In genomic region chr2:226079677-226080076, GRCh38 we compare ENCODE assay signal across 15 cellular contexts.
DNase-seq lines count a peak whose midpoint lies in the region; ATAC-seq, FAIRE-seq and TF ChIP-seq lines count a peak whose summit lies in the region.
"Had no signal": no experiment of that assay in that cellular context is flagged by ENCODE, and none has a peak within 500 bp of the region (broad histone marks: within the 10 kb centered on the region; RNA-seq: fewer than 3 reads in every experiment).

No MANE protein-coding gene starts in this region.

- intact Hi-C loops in IMR-90 (cut with micrococcal nuclease) = loop anchor here (1.0 to 5.0 kb wide), 2 partner anchors 38 to 106 kb away; no protein-coding TSS in a partner anchor

- peak overlapping the region; percentile 91 for H2BK5ac ChIP-seq in IMR-90 (ENCODE audit: low read depth, low read length, poor library complexity, severe bottlenecking)

- no peak overlapping the region for H3K4me3 ChIP-seq in IMR-90 (ENCODE audit: insufficient read depth, low read depth, low read length)
- no peak overlapping the region for H3K4me3 ChIP-seq in astrocyte (ENCODE audit: insufficient read depth, low read depth, low read length)
- H3K4me3 ChIP-seq: colonic mucosa had no signal

- H2AK5ac ChIP-seq in IMR-90 (ENCODE audit: low read depth, low read length) = peak overlapping the region; percentile 38; the same call in 1 of the 2 replicates

- TF ChIP-seq POLR2A in IMR-90 (IDR thresholded peaks at IDR 0.05; ENCODE audit: low read depth, low read length) = no peak

- H3K4me1 ChIP-seq in IMR-90 (ENCODE audit: control insufficient read depth, insufficient read depth, low read length) = peaks cover 12% of the 10 kb centered on the region
- peaks cover 23% of the 10 kb centered on the region for H3K4me1 ChIP-seq in astrocyte (ENCODE audit: insufficient read depth, low read length)
- H3K4me1 ChIP-seq: colonic mucosa had no signal

- H3K79me1 ChIP-seq in IMR-90 (ENCODE audit: low read depth in 1 of 2, low read length in 2 of 2) = peaks cover 0 to 4% of the 10 kb centered on the region in 2 experiments; a peak in 1 of 4 replicates

- in situ Hi-C loops in IMR-90 (cut with MboI; ENCODE audit: low sequenced_read_pairs) = no loop called here

- no peaks in the 10 kb centered on the region for H3K9me1 ChIP-seq in IMR-90 (ENCODE audit: insufficient read depth, low read length)

- H3K9ac ChIP-seq in IMR-90 (ENCODE audit: low read depth, low read length) (no peak overlapping the region), astrocyte (ENCODE audit: low read length) (peak overlapping the region; percentile 31)

- H4K91ac ChIP-seq in IMR-90 (ENCODE audit: insufficient read depth, low read depth, low read length) = peak overlapping the region; percentile 67; the same call in 1 of the 2 replicates

- H3K23ac ChIP-seq in IMR-90 (ENCODE audit: low read depth, low read length) = peak overlapping the region; percentile 25; the same call in 1 of the 2 replicates

- H3K9me3 ChIP-seq in IMR-90 (ENCODE audit: control insufficient read depth, insufficient read depth, low read length) (no peaks in the 10 kb centered on the region), astrocyte (ENCODE audit: insufficient read depth, low read depth, low read length) (no peaks in the 10 kb centered on the region)
- H3K9me3 ChIP-seq: colonic mucosa, neutrophil had no signal

- peak overlapping the region; percentile 16 for H3K14ac ChIP-seq in IMR-90 (replicated peaks; ENCODE audit: low read depth, low read length)

- no peak overlapping the region for H2AK9ac ChIP-seq in IMR-90 (replicated peaks; ENCODE audit: low read depth, low read length, poor library complexity)

- no peaks in the 10 kb centered on the region for H3K36me3 Mint-ChIP-seq in astrocyte (ENCODE audit: low read depth, unreplicated experiment)

- H4K20me1 ChIP-seq in IMR-90 (ENCODE audit: insufficient read depth, low read length) (no peaks in the 10 kb centered on the region), astrocyte (ENCODE audit: insufficient read depth, low read length) (no peaks in the 10 kb centered on the region)

- peak overlapping the region; percentile 79 for H2BK20ac ChIP-seq in IMR-90 (ENCODE audit: low read depth, low read length)

- H3K4ac ChIP-seq in IMR-90 (ENCODE audit: low read depth, low read length) = peak overlapping the region; percentile 59

- H3K27ac ChIP-seq in IMR-90 (ENCODE audit: insufficient read depth, low read length) (peak overlapping the region; percentile 81), astrocyte (ENCODE audit: low read depth, low read length) (peak overlapping the region; percentile 74)
- H3K27ac ChIP-seq: colonic mucosa, neutrophil had no signal

- DNase-seq in AG20443 (ENCODE audit: low spot score) (peak; percentile 14), IMR-90 (peak; percentile 98), astrocyte (ENCODE audit: low read depth) (peak; percentile 99), kidney glomerular epithelial cell (lab: John Stamatoyannopoulos, UW) (peak; percentile 62), C1 segment of cervical spinal cord (lab: John Stamatoyannopoulos, UW) (no peak), NCI-H2171 treated with DMSO at 0.1 percent for 48 hours (lab: John Stamatoyannopoulos, UW) (no peak), GM10266 (ENCODE audit: extremely low spot score) (no peak)
- DNase-seq: activated CD4-positive, alpha-beta T cell treated with anti-CD3 and anti-CD28 coated beads, Interleukin-2, amount 50 U/mL, for 4 hours; colonic mucosa; left ventricle myocardium superior; NCI-H1048; NCI-H524 treated with DMSO at 0.1 percent for 48 hours had no signal

- peak overlapping the region; percentile 81 for H3K18ac ChIP-seq in IMR-90 (ENCODE audit: low read depth, low read length)

- H3K36me3 ChIP-seq in IMR-90 (ENCODE audit: control insufficient read depth, insufficient read depth, low read length) = no peaks in the 10 kb centered on the region
- no peaks in the 10 kb centered on the region for H3K36me3 ChIP-seq in astrocyte (ENCODE audit: insufficient read depth, low read length)
- H3K36me3 ChIP-seq: colonic mucosa, neutrophil had no signal

- ATAC-seq in IMR-90 (ENCODE audit: low read depth) (peak; percentile 70), HG02588 (IDR thresholded peaks at IDR 0.05; ENCODE audit: unreplicated experiment) (no peak)
- ATAC-seq: left ventricle myocardium superior had no signal

- H3K4me2 ChIP-seq in IMR-90 (ENCODE audit: low read depth, low read length) (peak overlapping the region; percentile 55; the same call in 1 of the 2 replicates), astrocyte (ENCODE audit: low read length) (peak overlapping the region; percentile 51)

- CTCF ChIA-PET in IMR-90 (lab: Yijun Ruan, JAX) = no interaction called here

- no peak for TF ChIP-seq RAD21 in IMR-90 (IDR thresholded peaks at IDR 0.05; ENCODE audit: low read length)

- no peaks in the 10 kb centered on the region for H3K27me3 Mint-ChIP-seq in astrocyte (ENCODE audit: low read depth, unreplicated experiment)

- no peak overlapping the region for H3K4me3 Mint-ChIP-seq in astrocyte (ENCODE audit: unreplicated experiment)

- POLR2A ChIA-PET in IMR-90 (lab: Charles Lee; ENCODE audit: unreplicated experiment) = no interaction called here

- no peaks in the 10 kb centered on the region for H3K9me3 Mint-ChIP-seq in astrocyte (ENCODE audit: unreplicated experiment)

- H2BK15ac ChIP-seq in IMR-90 (ENCODE audit: low read depth, low read length) = peak overlapping the region; percentile 26; the same call in 1 of the 3 replicates

- peak; percentile 76 for FAIRE-seq in astrocyte (lab: Jason Lieb, UNC)
- FAIRE-seq: GM12892 had no signal

- peak overlapping the region; percentile 84 for H2BK120ac ChIP-seq in IMR-90 (ENCODE audit: low read depth, low read length)

- dilution Hi-C loops in IMR-90 (cut with HindIII; ENCODE audit: low sequenced_read_pairs, unreplicated experiment) = no loop called here

- no peaks in the 10 kb centered on the region for H3K27me3 ChIP-seq in IMR-90 (ENCODE audit: control insufficient read depth, insufficient read depth, low read length)
- H3K27me3 ChIP-seq in astrocyte (ENCODE audit: insufficient read depth, low read length) = no peaks in the 10 kb centered on the region
- H3K27me3 ChIP-seq: colonic mucosa, neutrophil had no signal

- H3K4me1 Mint-ChIP-seq in astrocyte (ENCODE audit: low read depth, unreplicated experiment) = peaks cover 32% of the 10 kb centered on the region

- H4K8ac ChIP-seq in IMR-90 (ENCODE audit: low read depth in 2 of 2, low read length in 2 of 2) = peak overlapping the region in 1 of 2 experiments; percentile 62; a peak in 2 of 4 replicates

- no peaks in the 10 kb centered on the region for H3K79me2 ChIP-seq in astrocyte (ENCODE audit: insufficient read depth, low read length)

- H3K56ac ChIP-seq in IMR-90 (ENCODE audit: extremely low read depth, insufficient read depth, low read length) = peak overlapping the region; percentile 30; the same call in 1 of the 2 replicates

- peak overlapping the region; percentile 95 for H3K27ac Mint-ChIP-seq in astrocyte (ENCODE audit: unreplicated experiment)

- H2AFZ ChIP-seq in IMR-90 (replicated peaks; ENCODE audit: low read length, poor library complexity) = no peak overlapping the region
- no peak overlapping the region for H2AFZ ChIP-seq in astrocyte (ENCODE audit: low read depth, low read length)

- H4K5ac ChIP-seq in IMR-90 (ENCODE audit: low read depth, low read length) = peak overlapping the region; percentile 47; the same call in 1 of the 2 replicates

- TF ChIP-seq CTCF in IMR-90 (conservative IDR thresholded peaks at IDR 0.05; ENCODE audit: low read depth, low read length) (no peak), astrocyte (IDR thresholded peaks at IDR 0.05; ENCODE audit: insufficient read depth, low read depth, low read length) (no peak), GM10266 (IDR thresholded peaks at IDR 0.05; ENCODE audit: control insufficient read depth, insufficient read depth, low read depth, missing control alignments) (no peak)

- no TSS peak for BruUV-seq in IMR-90 (replicated peaks; lab: Mats Ljungman, UMichigan)

TF ChIP-seq in IMR-90, 13 proteins besides CTCF, POLR2A, EP300 and RAD21:
- TF ChIP-seq MAFK (IDR thresholded peaks at IDR 0.05; ENCODE audit: low read depth, low read length) = peak; percentile 84
- TF ChIP-seq BHLHE40 (IDR thresholded peaks at IDR 0.05; ENCODE audit: low read depth, low read length) = 0 out of 2 replicates have a peak, but pooled peaks have one; percentile 9
- no peak for TF ChIP-seq MAZ (IDR thresholded peaks at IDR 0.05; ENCODE audit: borderline replicate concordance, low read depth, low read length)
- TF ChIP-seq CHD1 (IDR thresholded peaks at IDR 0.05; ENCODE audit: low read depth, low read length) = no peak
- peak; percentile 24 for TF ChIP-seq RCOR1 (IDR thresholded peaks at IDR 0.05; ENCODE audit: insufficient replicate concordance, low read length)
- TF ChIP-seq CEBPB (IDR thresholded peaks at IDR 0.05; ENCODE audit: low read depth, low read length) = peak; percentile 72

Comparison
In these comparisons a context has a peak if more than half of its experiments do, and no peak if none do; other contexts are left out.
1. DNase-seq: peak in AG20443 (single experiment), IMR-90 (single experiment), astrocyte (single experiment) and kidney glomerular epithelial cell (single experiment); none in C1 segment of cervical spinal cord (0 of 14), NCI-H2171 treated with DMSO at 0.1 percent for 48 hours (single experiment) and GM10266 (single experiment).